ENCODE assay signal across 11 cellular contexts in the genomic region with DNA sequence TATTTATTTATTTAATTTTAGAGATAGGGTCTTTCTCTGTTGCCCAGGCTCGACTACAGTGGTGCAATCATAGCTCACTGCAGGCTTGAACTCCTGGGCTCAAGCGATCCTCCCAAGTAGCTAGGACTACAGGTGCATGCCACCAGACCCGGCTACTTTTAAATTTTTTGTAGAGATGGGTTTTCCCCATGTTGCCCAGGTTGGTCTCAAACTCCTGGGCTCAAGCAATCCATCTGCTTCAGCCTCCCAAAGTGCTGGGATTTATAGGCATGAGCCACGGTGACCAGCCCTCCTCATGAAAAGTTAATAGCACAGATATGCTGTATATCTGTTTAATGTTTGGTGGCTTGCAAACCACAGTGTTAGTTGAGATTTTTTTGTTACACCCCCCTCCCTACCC. TPM values are rescaled to one million over a fixed set of nuclear protein-coding genes. Genes with fewer than 3 reads are reported as not detected.
A peak's percentile ranks its signal among the peaks of the same experiment; 100 is the strongest.
DNase-seq lines count a peak whose midpoint lies in the region; ATAC-seq and TF ChIP-seq lines count a peak whose summit lies in the region.
"Not testable (repeated sequence)": the region's sequence is repeated elsewhere in the genome, so short reads cannot be mapped to it uniquely, and the experiment has no call there.
"Had no signal": no experiment of that assay in that cellular context is flagged by ENCODE, and none has a peak within 500 bp of the region (broad histone marks: within the 10 kb centered on the region; RNA-seq: fewer than 3 reads in every experiment).

No MANE protein-coding gene starts in this region.

- not testable (repeated sequence) for H3K27me3 ChIP-seq in CD4-positive, CD25-positive, alpha-beta regulatory T cell (ENCODE audit: control insufficient read depth, insufficient read depth, low read length); KMS-11 (ENCODE audit: insufficient read depth, low read depth)

- H3K27ac Mint-ChIP-seq in CD4-positive, CD25-positive, alpha-beta regulatory T cell, result peak overlapping the region; percentile 98 to 99 (median 99)
- H3K27ac Mint-ChIP-seq in T-cell, result peak overlapping the region; percentile 99 to 100
- H3K27ac Mint-ChIP-seq in activated T-cell treated with anti-CD3 and anti-CD28 coated beads, Interleukin-2, amount 50 U/mL, for 24 hours, result peak overlapping the region; percentile 100
- H3K27ac Mint-ChIP-seq in activated naive CD8-positive, alpha-beta T cell treated with anti-CD3 and anti-CD28 coated beads, Interleukin-2, amount 10 ng/mL, durations not matched to agents 7 days and 5 days, result peak overlapping the region; percentile 100
- peak overlapping the region; percentile 92 to 100 for H3K27ac Mint-ChIP-seq in natural killer cell treated with Interleukin-12 subunit alpha and Interleukin-12 subunit beta and Interleukin-15 and Interleukin-18, amount 100 ng/mL, for 72 hours
- peak overlapping the region; percentile 94 to 99 for H3K27ac Mint-ChIP-seq in stimulated activated naive CD8-positive, alpha-beta T cell treated with anti-CD3 and anti-CD28 coated beads, Interleukin-15, amount 100 ng/mL, for 72 hours

- not testable (repeated sequence) for H3K9me3 ChIP-seq in CD4-positive, CD25-positive, alpha-beta regulatory T cell (ENCODE audit: control insufficient read depth in 2 of 2, low read length in 2 of 2)

- CTCF ChIA-PET in T-cell (lab: Charles Lee), result interaction anchor here in 1 of 2 donors (0.5 to 10.2 kb wide), 6 partner anchors 12 to 170 kb away, joined by 3 to 112 read pairs (median 4); no protein-coding TSS in a partner anchor

- not testable (repeated sequence) for H3K9me3 Mint-ChIP-seq in CD4-positive, CD25-positive, alpha-beta regulatory T cell; T-cell; activated T-cell treated with anti-CD3 and anti-CD28 coated beads, Interleukin-2, amount 50 U/mL, for 24 hours; activated naive CD8-positive, alpha-beta T cell treated with anti-CD3 and anti-CD28 coated beads, Interleukin-2, amount 10 ng/mL, durations not matched to agents 7 days and 5 days; natural killer cell treated with Interleukin-12 subunit alpha and Interleukin-12 subunit beta and Interleukin-15 and Interleukin-18, amount 100 ng/mL, for 72 hours; stimulated activated naive CD8-positive, alpha-beta T cell treated with anti-CD3 and anti-CD28 coated beads, Interleukin-15, amount 100 ng/mL, for 72 hours

- not testable (repeated sequence) for ATAC-seq in CD4-positive, CD25-positive, alpha-beta regulatory T cell (ENCODE audit: low read depth in 2 of 2); T-cell (replicated peaks in 1 of 4); activated naive CD8-positive, alpha-beta T cell treated with anti-CD3 and anti-CD28 coated beads, Interleukin-2, amount 10 ng/mL, durations not matched to agents 7 days and 5 days (ENCODE audit: low read depth); natural killer cell treated with Interleukin-12 subunit alpha and Interleukin-12 subunit beta and Interleukin-15 and Interleukin-18, amount 100 ng/mL, for 72 hours; stimulated activated naive CD8-positive, alpha-beta T cell treated with anti-CD3 and anti-CD28 coated beads, Interleukin-15, amount 100 ng/mL, for 72 hours

- H3K4me3 Mint-ChIP-seq in CD4-positive, CD25-positive, alpha-beta regulatory T cell, result peak overlapping the region; percentile 98 to 100 (median 99)
- H3K4me3 Mint-ChIP-seq in T-cell, result peak overlapping the region; percentile 100
- peak overlapping the region; percentile 98 for H3K4me3 Mint-ChIP-seq in activated T-cell treated with anti-CD3 and anti-CD28 coated beads, Interleukin-2, amount 50 U/mL, for 24 hours
- peak overlapping the region; percentile 100 for H3K4me3 Mint-ChIP-seq in activated naive CD8-positive, alpha-beta T cell treated with anti-CD3 and anti-CD28 coated beads, Interleukin-2, amount 10 ng/mL, durations not matched to agents 7 days and 5 days
- peak overlapping the region; percentile 87 for H3K4me3 Mint-ChIP-seq in natural killer cell treated with Interleukin-12 subunit alpha and Interleukin-12 subunit beta and Interleukin-15 and Interleukin-18, amount 100 ng/mL, for 72 hours
- peak overlapping the region; percentile 93 to 95 for H3K4me3 Mint-ChIP-seq in stimulated activated naive CD8-positive, alpha-beta T cell treated with anti-CD3 and anti-CD28 coated beads, Interleukin-15, amount 100 ng/mL, for 72 hours

- peaks cover 28% of the 10 kb centered on the region for H3K36me3 ChIP-seq in CD4-positive, CD25-positive, alpha-beta regulatory T cell (ENCODE audit: control insufficient read depth, insufficient read depth, low read length)
- H3K36me3 ChIP-seq in KMS-11 (ENCODE audit: insufficient read depth), result not testable (repeated sequence)

- TF ChIP-seq CTCF in KMS-11 (conservative IDR thresholded peaks at IDR 0.05; ENCODE audit: low read depth, low read length); fibroblast of villous mesenchyme (IDR thresholded peaks at IDR 0.05; ENCODE audit: insufficient read depth, low read depth, low read length): not testable (repeated sequence)

- H3K36me3 Mint-ChIP-seq in CD4-positive, CD25-positive, alpha-beta regulatory T cell, result peaks cover 29% of the 10 kb centered on the region
- H3K36me3 Mint-ChIP-seq in T-cell, result peaks cover 31% of the 10 kb centered on the region
- H3K36me3 Mint-ChIP-seq in activated T-cell treated with anti-CD3 and anti-CD28 coated beads, Interleukin-2, amount 50 U/mL, for 24 hours (ENCODE audit: low read depth), result peaks cover 50% of the 10 kb centered on the region
- H3K36me3 Mint-ChIP-seq in activated naive CD8-positive, alpha-beta T cell treated with anti-CD3 and anti-CD28 coated beads, Interleukin-2, amount 10 ng/mL, durations not matched to agents 7 days and 5 days, result peaks cover 37% of the 10 kb centered on the region
- not testable (repeated sequence) for H3K36me3 Mint-ChIP-seq in natural killer cell treated with Interleukin-12 subunit alpha and Interleukin-12 subunit beta and Interleukin-15 and Interleukin-18, amount 100 ng/mL, for 72 hours

- H3K4me3 ChIP-seq in CD4-positive, CD25-positive, alpha-beta regulatory T cell (ENCODE audit: low read depth, low read length), result peak overlapping the region; percentile 99
- H3K4me3 ChIP-seq in KMS-11 (IDR thresholded peaks at IDR 0.05; ENCODE audit: insufficient read depth, low read depth, low read length); fibroblast of villous mesenchyme (ENCODE audit: low read depth, low read length): not testable (repeated sequence)

- H3K27me3 Mint-ChIP-seq in CD4-positive, CD25-positive, alpha-beta regulatory T cell; T-cell; activated T-cell treated with anti-CD3 and anti-CD28 coated beads, Interleukin-2, amount 50 U/mL, for 24 hours; activated naive CD8-positive, alpha-beta T cell treated with anti-CD3 and anti-CD28 coated beads, Interleukin-2, amount 10 ng/mL, durations not matched to agents 7 days and 5 days; natural killer cell treated with Interleukin-12 subunit alpha and Interleukin-12 subunit beta and Interleukin-15 and Interleukin-18, amount 100 ng/mL, for 72 hours; stimulated activated naive CD8-positive, alpha-beta T cell treated with anti-CD3 and anti-CD28 coated beads, Interleukin-15, amount 100 ng/mL, for 72 hours: not testable (repeated sequence)

- DNase-seq in CD4-positive, CD25-positive, alpha-beta regulatory T cell; T-cell; activated naive CD8-positive, alpha-beta T cell treated with anti-CD3 and anti-CD28 coated beads, Interleukin-2, amount 10 ng/mL, durations not matched to agents 7 days and 5 days; natural killer cell treated with Interleukin-12 subunit alpha and Interleukin-12 subunit beta and Interleukin-15 and Interleukin-18, amount 100 ng/mL, for 72 hours (ENCODE audit: low spot score); stimulated activated naive CD8-positive, alpha-beta T cell treated with anti-CD3 and anti-CD28 coated beads, Interleukin-15, amount 100 ng/mL, for 72 hours: not testable (repeated sequence)
- peak; percentile 45 for DNase-seq in activated T-cell treated with anti-CD3 and anti-CD28 coated beads, Interleukin-2, amount 50 U/mL, for 24 hours
- peak; percentile 35 for DNase-seq in fibroblast of villous mesenchyme (ENCODE audit: low read depth)

- not testable (repeated sequence) for H2AFZ ChIP-seq in KMS-11 (ENCODE audit: low read depth)

- peak overlapping the region; percentile 95 for H3K27ac ChIP-seq in CD4-positive, CD25-positive, alpha-beta regulatory T cell (ENCODE audit: insufficient read depth, low read length, poor library complexity, severe bottlenecking)
- H3K27ac ChIP-seq in KMS-11, result peak overlapping the region; percentile 99

- peaks cover 71% of the 10 kb centered on the region for H3K79me2 ChIP-seq in KMS-11 (ENCODE audit: insufficient read depth, low read depth)

- peak overlapping the region; percentile 94 for H3K4me2 ChIP-seq in KMS-11

- peak overlapping the region; percentile 92; the same call in 1 of the 2 replicates for H3K9ac ChIP-seq in KMS-11

- H3K4me1 Mint-ChIP-seq in CD4-positive, CD25-positive, alpha-beta regulatory T cell, result peaks cover 9 to 82% (median 48%) of the 10 kb centered on the region in 4 donors
- peaks cover 72 to 80% (median 79%) of the 10 kb centered on the region in 3 donors for H3K4me1 Mint-ChIP-seq in T-cell
- peaks cover 85% of the 10 kb centered on the region for H3K4me1 Mint-ChIP-seq in activated T-cell treated with anti-CD3 and anti-CD28 coated beads, Interleukin-2, amount 50 U/mL, for 24 hours (ENCODE audit: low read depth)
- H3K4me1 Mint-ChIP-seq in activated naive CD8-positive, alpha-beta T cell treated with anti-CD3 and anti-CD28 coated beads, Interleukin-2, amount 10 ng/mL, durations not matched to agents 7 days and 5 days, result peaks cover 47% of the 10 kb centered on the region
- peaks cover 61 to 75% of the 10 kb centered on the region in 2 donors for H3K4me1 Mint-ChIP-seq in natural killer cell treated with Interleukin-12 subunit alpha and Interleukin-12 subunit beta and Interleukin-15 and Interleukin-18, amount 100 ng/mL, for 72 hours (ENCODE audit: low read depth in 2 of 2)
- peaks cover 80% of the 10 kb centered on the region for H3K4me1 Mint-ChIP-seq in stimulated activated naive CD8-positive, alpha-beta T cell treated with anti-CD3 and anti-CD28 coated beads, Interleukin-15, amount 100 ng/mL, for 72 hours

- peaks cover 89% of the 10 kb centered on the region for H3K4me1 ChIP-seq in CD4-positive, CD25-positive, alpha-beta regulatory T cell (ENCODE audit: control insufficient read depth, insufficient read depth, low read length, poor library complexity, severe bottlenecking)
- H3K4me1 ChIP-seq in KMS-11 (ENCODE audit: low read depth, poor library complexity, severe bottlenecking), result peaks cover 82% of the 10 kb centered on the region

- POLR2A ChIA-PET in T-cell (lab: Charles Lee), result interaction anchor here in 1 of 2 donors (0.6 kb wide), 1 partner anchor 206 kb away, joined by 3 read pairs; no protein-coding TSS in a partner anchor
- POLR2A ChIA-PET in activated naive CD8-positive, alpha-beta T cell treated with anti-CD3 and anti-CD28 coated beads, Interleukin-2, amount 10 ng/mL, durations not matched to agents 7 days and 5 days (lab: Charles Lee), result interaction anchor here (1.4 to 10.8 kb wide), 6 partner anchors 13 to 226 kb away, joined by 4 to 156 read pairs (median 70); a partner anchor contains a TSS

- not testable (repeated sequence) for H4K20me1 ChIP-seq in KMS-11 (ENCODE audit: insufficient read depth)

RNA-seq across cellular contexts. Expression of a gene that starts 2.4 kb away (rescaled TPM):
- total RNA-seq in CD4-positive, CD25-positive, alpha-beta regulatory T cell, result 218 TPM
- 100 to 1,000 TPM; 722 to 844 (median 818) TPM for polyA plus RNA-seq in CD4-positive, CD25-positive, alpha-beta regulatory T cell
- 100 to 1,000 TPM; 102 to 220 (median 215) TPM for total RNA-seq in T-cell
- 100 to 1,000 TPM; 159 to 163 TPM for total RNA-seq in activated naive CD8-positive, alpha-beta T cell treated with anti-CD3 and anti-CD28 coated beads, Interleukin-2, amount 10 ng/mL, durations not matched to agents 7 days and 5 days
- 1.3 and 2.2 TPM in 2 replicates for total RNA-seq in fibroblast of villous mesenchyme
- total RNA-seq in natural killer cell treated with Interleukin-12 subunit alpha and Interleukin-12 subunit beta and Interleukin-15 and Interleukin-18, amount 100 ng/mL, for 72 hours, result 10 to 100 TPM; 26.5 to 34.6 TPM

RNA-seq across cellular contexts. Expression of a gene that starts 33.4 kb away (rescaled TPM):
- total RNA-seq in CD4-positive, CD25-positive, alpha-beta regulatory T cell, result 5.9 TPM
- polyA plus RNA-seq in CD4-positive, CD25-positive, alpha-beta regulatory T cell, result 1 to 10 TPM in 2 of 4 donors, under 1 TPM in 1, not detected in 1; 0.90 to 3.5 (median 1.5) TPM
- total RNA-seq in T-cell (1 to 10 TPM in 2 of 5 donors, under 1 TPM in 3; 0.13 to 3.9 (median 0.98) TPM), fibroblast of villous mesenchyme (83.3 and 186 TPM in 2 replicates)
- total RNA-seq in activated naive CD8-positive, alpha-beta T cell treated with anti-CD3 and anti-CD28 coated beads, Interleukin-2, amount 10 ng/mL, durations not matched to agents 7 days and 5 days, result under 1 TPM; 0.11 to 0.48 TPM
- not detected for total RNA-seq in natural killer cell treated with Interleukin-12 subunit alpha and Interleukin-12 subunit beta and Interleukin-15 and Interleukin-18, amount 100 ng/mL, for 72 hours
- total RNA-seq: A673, PC-9, pulmonary artery endothelial cell had no signal

Comparison
In these comparisons a context has a peak if more than half of its experiments do, and no peak if none do; other contexts are left out.
1. RNA of a gene that starts 33.4 kb away (total RNA-seq): 83.3 to 186 TPM in fibroblast of villous mesenchyme; 5.9 TPM in CD4-positive, CD25-positive, alpha-beta regulatory T cell (single experiment), 0.13 to 3.9 TPM in T-cell, 0.11 to 0.48 TPM in activated naive CD8-positive, alpha-beta T cell treated with anti-CD3 and anti-CD28 coated beads, Interleukin-2, amount 10 ng/mL, durations not matched to agents 7 days and 5 days and not detected in natural killer cell treated with Interleukin-12 subunit alpha and Interleukin-12 subunit beta and Interleukin-15 and Interleukin-18, amount 100 ng/mL, for 72 hours; every median in the first group is over 10 times any median in the second.
2. Peak in every context shown above with its lines, with median percentiles within 50 percentile points of each other: H3K27ac Mint-ChIP-seq and H3K4me3 Mint-ChIP-seq.